ENCODE assay signal across 19 cellular contexts in the genomic region with DNA sequence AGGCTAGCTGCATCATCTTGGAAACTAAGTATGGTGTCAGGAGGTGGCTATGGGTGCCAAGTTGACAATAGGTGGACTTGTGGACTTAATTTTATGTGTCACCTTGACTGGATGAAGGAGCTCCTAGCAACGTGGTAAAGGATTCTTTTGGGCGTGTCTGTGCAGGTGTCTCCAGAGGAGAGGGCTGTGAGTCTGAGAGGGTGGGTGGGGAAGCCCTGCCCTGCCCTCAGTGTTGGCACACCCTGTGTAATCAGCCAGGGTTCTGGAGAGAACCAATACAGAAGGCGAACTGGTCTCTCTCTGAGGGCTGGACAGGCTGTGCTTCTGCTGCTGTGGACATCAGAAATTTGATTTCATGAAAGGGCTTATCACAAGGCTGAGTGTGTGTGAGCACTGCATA.
"Had no signal": no experiment of that assay in that cellular context is flagged by ENCODE, and none has a peak within 500 bp of the region (broad histone marks: within the 10 kb centered on the region; RNA-seq: fewer than 3 reads in every experiment).

No MANE protein-coding gene starts in this region.

- H3K27ac Mint-ChIP-seq: activated CD4-positive, alpha-beta memory T cell treated with anti-CD3 and anti-CD28 coated beads, Interleukin-2, amount 10 ng/mL, durations not matched to agents 7 days and 5 days; activated CD8-positive, alpha-beta memory T cell treated with anti-CD3 and anti-CD28 coated beads, Interleukin-2, amount 10 ng/mL, durations not matched to agents 7 days and 5 days; activated naive CD8-positive, alpha-beta T cell treated with anti-CD3 and anti-CD28 coated beads, Interleukin-2, amount 50 U/mL, for 24 hours; activated T-helper 17 cell treated with anti-CD3 and anti-CD28 coated beads, Interleukin-2, amount 50 U/mL, for 72 hours; brain; immature natural killer cell; mesothelial cell of epicardium; nephron; stimulated activated naive B cell treated with anti-CD40 and anti-IgM and Interleukin-4, amounts not matched to agents 10 μg/mL and 1 μg/mL and 100 μg/mL, for 72 hours; T-cell had no signal

- H3K4me1 ChIP-seq: sigmoid colon had no signal

- H3K4me3 ChIP-seq: coronary artery, lung, sigmoid colon had no signal

- H3K4me1 Mint-ChIP-seq: activated CD4-positive, alpha-beta memory T cell treated with anti-CD3 and anti-CD28 coated beads, Interleukin-2, amount 10 ng/mL, durations not matched to agents 7 days and 5 days; activated CD8-positive, alpha-beta memory T cell treated with anti-CD3 and anti-CD28 coated beads, Interleukin-2, amount 10 ng/mL, durations not matched to agents 7 days and 5 days; activated naive CD8-positive, alpha-beta T cell treated with anti-CD3 and anti-CD28 coated beads, Interleukin-2, amount 50 U/mL, for 24 hours; activated T-helper 17 cell treated with anti-CD3 and anti-CD28 coated beads, Interleukin-2, amount 50 U/mL, for 72 hours; central memory CD8-positive, alpha-beta T cell; immature natural killer cell; mesothelial cell of epicardium; stimulated activated naive B cell treated with anti-CD40 and anti-IgM and Interleukin-4, amounts not matched to agents 10 μg/mL and 1 μg/mL and 100 μg/mL, for 72 hours; T-cell had no signal

- H3K4me3 Mint-ChIP-seq: activated CD4-positive, alpha-beta memory T cell treated with anti-CD3 and anti-CD28 coated beads, Interleukin-2, amount 10 ng/mL, durations not matched to agents 7 days and 5 days; activated CD8-positive, alpha-beta memory T cell treated with anti-CD3 and anti-CD28 coated beads, Interleukin-2, amount 10 ng/mL, durations not matched to agents 7 days and 5 days; activated naive CD8-positive, alpha-beta T cell treated with anti-CD3 and anti-CD28 coated beads, Interleukin-2, amount 50 U/mL, for 24 hours; activated T-helper 17 cell treated with anti-CD3 and anti-CD28 coated beads, Interleukin-2, amount 50 U/mL, for 72 hours; brain; central memory CD8-positive, alpha-beta T cell; immature natural killer cell; mesothelial cell of epicardium; nephron; stimulated activated naive B cell treated with anti-CD40 and anti-IgM and Interleukin-4, amounts not matched to agents 10 μg/mL and 1 μg/mL and 100 μg/mL, for 72 hours; T-cell had no signal

- H3K9me3 ChIP-seq: sigmoid colon had no signal

- H3K36me3 Mint-ChIP-seq: activated CD8-positive, alpha-beta memory T cell treated with anti-CD3 and anti-CD28 coated beads, Interleukin-2, amount 10 ng/mL, durations not matched to agents 7 days and 5 days; brain; immature natural killer cell; mesothelial cell of epicardium; stimulated activated naive B cell treated with anti-CD40 and anti-IgM and Interleukin-4, amounts not matched to agents 10 μg/mL and 1 μg/mL and 100 μg/mL, for 72 hours; T-cell had no signal

- ATAC-seq: activated CD8-positive, alpha-beta memory T cell treated with anti-CD3 and anti-CD28 coated beads, Interleukin-2, amount 10 ng/mL, durations not matched to agents 7 days and 5 days; activated naive CD8-positive, alpha-beta T cell treated with anti-CD3 and anti-CD28 coated beads, Interleukin-2, amount 50 U/mL, for 24 hours; activated T-helper 17 cell treated with anti-CD3 and anti-CD28 coated beads, Interleukin-2, amount 50 U/mL, for 72 hours; left cardiac atrium; stimulated activated naive B cell treated with anti-CD40 and anti-IgM and Interleukin-4, amounts not matched to agents 10 μg/mL and 1 μg/mL and 100 μg/mL, for 72 hours; T-cell had no signal

- H3K36me3 ChIP-seq: sigmoid colon had no signal

- DNase-seq: activated CD4-positive, alpha-beta memory T cell treated with anti-CD3 and anti-CD28 coated beads, Interleukin-2, amount 10 ng/mL, durations not matched to agents 7 days and 5 days; activated CD4-positive, alpha-beta T cell treated with anti-CD3 and anti-CD28 coated beads for 48 hours; activated CD4-positive, CD25-positive, alpha-beta regulatory T cell; activated CD8-positive, alpha-beta memory T cell treated with anti-CD3 and anti-CD28 coated beads, Interleukin-2, amount 10 ng/mL, durations not matched to agents 7 days and 5 days; activated naive CD4-positive, alpha-beta T cell treated with Interleukin-2 at 50 U/mL for 16 hours; activated naive CD8-positive, alpha-beta T cell treated with anti-CD3 and anti-CD28 coated beads, Interleukin-2, amount 50 U/mL, for 24 hours; anterior cingulate cortex; immature natural killer cell; left cardiac atrium; sigmoid colon; stimulated activated naive B cell treated with anti-CD40 and anti-IgM and Interleukin-4, amounts not matched to agents 10 μg/mL and 1 μg/mL and 100 μg/mL, for 72 hours; T-cell had no signal

- H3K9me3 Mint-ChIP-seq: activated CD4-positive, alpha-beta memory T cell treated with anti-CD3 and anti-CD28 coated beads, Interleukin-2, amount 10 ng/mL, durations not matched to agents 7 days and 5 days; activated naive CD8-positive, alpha-beta T cell treated with anti-CD3 and anti-CD28 coated beads, Interleukin-2, amount 50 U/mL, for 24 hours; activated T-helper 17 cell treated with anti-CD3 and anti-CD28 coated beads, Interleukin-2, amount 50 U/mL, for 72 hours; central memory CD8-positive, alpha-beta T cell; immature natural killer cell; mesothelial cell of epicardium; nephron; stimulated activated naive B cell treated with anti-CD40 and anti-IgM and Interleukin-4, amounts not matched to agents 10 μg/mL and 1 μg/mL and 100 μg/mL, for 72 hours; T-cell had no signal

- H3K27ac ChIP-seq: coronary artery, sigmoid colon had no signal
